In genomic region chr13:27371932-27372331, GRCh38 we compare ENCODE assay signal across 19 cellular contexts.
"Had no signal": no experiment of that assay in that cellular context is flagged by ENCODE, and none has a peak within 500 bp of the region (broad histone marks: within the 10 kb centered on the region; RNA-seq: fewer than 3 reads in every experiment).

No MANE protein-coding gene starts in this region.

- FAIRE-seq: astrocyte, frontal cortex had no signal

- H3K36me3 ChIP-seq: heart left ventricle, prostate gland had no signal

- H3K27ac ChIP-seq: epithelial cell of prostate, heart left ventricle, prostate gland, skin epidermis had no signal

- H3K4me3 ChIP-seq: heart left ventricle, prostate gland, skin epidermis had no signal

- H3K4me1 ChIP-seq: prostate gland had no signal

- DNase-seq: activated CD4-positive, alpha-beta T cell treated with anti-CD3 and anti-CD28 coated beads, Interleukin-2, amount 50 U/mL, for 48 hours; activated CD4-positive, CD25-positive, alpha-beta regulatory T cell treated with anti-CD3 and anti-CD28 coated beads, Interleukin-2, amount 50 U/mL, for 72 hours; activated naive CD4-positive, alpha-beta T cell treated with anti-CD3 and anti-CD28 coated beads, Interleukin-2, amount 50 U/mL, for 16 hours; dermis blood vessel endothelial cell; effector memory CD8-positive, alpha-beta T cell; heart left ventricle; immature natural killer cell; mesenchymal stem cell; nephron progenitor cell; occipital lobe; right cardiac atrium; stimulated activated CD4-positive, alpha-beta T cell treated with anti-CD3 and anti-CD28 coated beads, Interleukin-4, amount 100 ng/mL, for 24 hours; stimulated activated naive CD4-positive, alpha-beta T cell; trophoblast cell had no signal

- ATAC-seq: effector memory CD8-positive, alpha-beta T cell; heart left ventricle; right cardiac atrium had no signal
